In the genomic region with DNA sequence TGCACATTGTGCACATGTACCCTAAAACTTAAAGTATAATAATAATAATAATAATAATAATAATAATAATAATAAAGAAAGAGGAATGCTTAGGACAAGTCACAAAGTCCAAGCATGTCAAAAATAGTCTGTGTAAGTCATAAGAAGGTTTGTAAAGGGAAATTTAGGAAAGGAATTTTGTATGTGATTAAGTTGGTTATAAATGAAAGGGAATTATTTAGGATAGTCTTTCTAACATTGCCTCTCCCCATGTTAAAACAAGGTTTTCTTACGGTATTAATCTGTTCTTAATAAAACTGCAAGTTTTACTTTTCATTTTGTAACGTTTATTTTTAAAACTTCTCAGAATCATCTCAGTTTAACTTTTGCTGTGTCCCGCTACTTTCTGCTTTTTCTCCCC, we compare ENCODE assay signal across 1 cellular context.
TF ChIP-seq lines count a peak whose summit lies in the region.

No MANE protein-coding gene starts in this region.

TF ChIP-seq in K562, 482 proteins besides CTCF, POLR2A, EP300 and RAD21 (continued from another document):
- TF ChIP-seq TEAD4 (IDR thresholded peaks at IDR 0.05; ENCODE audit: low read length) (no peak), TEAD4 (CRISPR knock-in tag; IDR thresholded peaks at IDR 0.05; ENCODE audit: borderline replicate concordance) (no peak)
